Comparison of ENCODE assay signal across 9 cellular contexts in the genomic region with DNA sequence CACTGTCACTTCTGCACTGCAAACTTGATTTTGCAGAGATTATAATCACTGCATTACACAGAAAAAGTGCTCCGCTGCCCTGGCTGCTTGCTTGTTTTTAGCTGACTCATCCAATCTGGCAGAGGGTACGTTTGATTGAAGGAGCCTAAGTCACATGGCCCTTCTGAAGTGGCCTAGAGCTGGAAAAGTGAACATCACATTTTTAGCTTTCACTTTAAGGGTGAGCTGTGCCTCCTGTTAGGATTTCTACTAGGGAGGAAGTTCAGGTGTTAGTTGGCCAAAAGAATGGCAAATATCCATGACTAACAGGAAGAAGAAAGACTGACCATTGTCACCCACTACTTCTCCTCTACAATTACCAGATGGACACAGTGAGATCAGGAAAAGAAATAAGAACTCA.
A peak's percentile ranks its signal among the peaks of the same experiment; 100 is the strongest.
DNase-seq lines count a peak whose midpoint lies in the region; ATAC-seq and TF ChIP-seq lines count a peak whose summit lies in the region.
"Had no signal": no experiment of that assay in that cellular context is flagged by ENCODE, and none has a peak within 500 bp of the region (broad histone marks: within the 10 kb centered on the region; RNA-seq: fewer than 3 reads in every experiment).

No MANE protein-coding gene starts in this region.

- TF ChIP-seq EP300 in SK-N-SH (IDR thresholded peaks at IDR 0.05; ENCODE audit: borderline replicate concordance in 1 of 2, low read depth in 1 of 2, low read length in 1 of 2): no peak
- no peak for TF ChIP-seq EP300 in esophagus muscularis mucosa (IDR thresholded peaks at IDR 0.05)

- CTCF ChIA-PET in SK-N-SH (lab: Yijun Ruan, JAX): no interaction called here
- CTCF ChIA-PET in Caco-2 (lab: Charles Lee): no interaction called here

- H4K20me1 ChIP-seq in SK-N-SH (ENCODE audit: insufficient read depth): no peaks in the 10 kb centered on the region

- POLR2A ChIA-PET in SK-N-SH (lab: Yijun Ruan, JAX): no interaction called here
- POLR2A ChIA-PET in Caco-2 (lab: Charles Lee): no interaction called here

- no peaks in the 10 kb centered on the region for H3K9me2 ChIP-seq in SK-N-SH

- WGBS in SK-N-SH (ENCODE audit: low lambda C conversion rate): 0% methylated on average over 2 of the region's 2 CpGs
- WGBS in esophagus muscularis mucosa: 20% methylated on average over 2 of the region's 2 CpGs

- peak; percentile 68 for ATAC-seq in HG03159 (IDR thresholded peaks at IDR 0.05; ENCODE audit: unreplicated experiment)

- DNase-seq in NCI-H2107 treated with DMSO at 0.1 percent for 48 hours (lab: John Stamatoyannopoulos, UW; ENCODE audit: unreplicated experiment): peak; percentile 3
- DNase-seq in NCI-H2107 (lab: John Stamatoyannopoulos, UW): no peak
- peak; percentile 1 for DNase-seq in SK-N-SH
- peak; percentile 97 for DNase-seq in kidney tubule cell (ENCODE audit: low spot score)
- DNase-seq in NCI-H187 treated with DMSO at 0.1 percent for 48 hours (lab: John Stamatoyannopoulos, UW): no peak
- DNase-seq in Caco-2: no peak
- DNase-seq in esophagus muscularis mucosa (ENCODE audit: extremely low spot score): no peak

- no peaks in the 10 kb centered on the region for H3K79me2 ChIP-seq in SK-N-SH (ENCODE audit: insufficient read depth)

- no peaks in the 10 kb centered on the region for H3F3A ChIP-seq in SK-N-SH (replicated peaks; ENCODE audit: insufficient read depth)

- BruUV-seq in Caco-2 (replicated peaks; lab: Mats Ljungman, UMichigan): no TSS peak

- H3K4me1 ChIP-seq in SK-N-SH (ENCODE audit: control insufficient read depth in 1 of 2, insufficient read depth in 2 of 2, low read depth in 1 of 2, low read length in 1 of 2) (peaks cover 0 to 5% of the 10 kb centered on the region in 2 experiments; a peak in 1 of 4 replicates), Caco-2 (no peaks in the 10 kb centered on the region), esophagus muscularis mucosa (peaks cover 0 to 11% (median 6%) of the 10 kb centered on the region in 4 donors)

- TF ChIP-seq RAD21 in SK-N-SH (IDR thresholded peaks at IDR 0.05; ENCODE audit: low read length): no peak

- no peak overlapping the region for H2AFZ ChIP-seq in SK-N-SH (ENCODE audit: low read depth)

- H3K4me1 Mint-ChIP-seq in Caco-2 (ENCODE audit: low read depth, unreplicated experiment): no peaks in the 10 kb centered on the region

- no peak overlapping the region for H3K4me3 Mint-ChIP-seq in Caco-2 (ENCODE audit: unreplicated experiment)
- H3K4me3 Mint-ChIP-seq: stimulated activated naive CD8-positive, alpha-beta T cell treated with anti-CD3 and anti-CD28 coated beads, Interleukin-15, Interleukin-2, amounts not matched to agents 100 ng/mL and 50 ng/mL, for 24 hours had no signal

- H3K27me3 ChIP-seq in SK-N-SH (ENCODE audit: insufficient read depth) (no peaks in the 10 kb centered on the region), Caco-2 (replicated peaks; ENCODE audit: control insufficient read depth, insufficient read depth, low read length) (no peaks in the 10 kb centered on the region), esophagus muscularis mucosa (no peaks in the 10 kb centered on the region)

- H3K27ac Mint-ChIP-seq in Caco-2 (ENCODE audit: unreplicated experiment): no peak overlapping the region
- H3K27ac Mint-ChIP-seq: stimulated activated naive CD8-positive, alpha-beta T cell treated with anti-CD3 and anti-CD28 coated beads, Interleukin-15, Interleukin-2, amounts not matched to agents 100 ng/mL and 50 ng/mL, for 24 hours had no signal

- H3K36me3 ChIP-seq in SK-N-SH (replicated peaks in 1 of 2; ENCODE audit: control insufficient read depth in 1 of 2, insufficient read depth in 2 of 2, low read length in 1 of 2): no peaks in the 10 kb centered on the region
- no peaks in the 10 kb centered on the region for H3K36me3 ChIP-seq in Caco-2 (ENCODE audit: control insufficient read depth, insufficient read depth, low read length)
- H3K36me3 ChIP-seq in esophagus muscularis mucosa: no peaks in the 10 kb centered on the region

- peaks cover 3% of the 10 kb centered on the region for H3K27me3 Mint-ChIP-seq in Caco-2 (ENCODE audit: insufficient read depth, unreplicated experiment)
- H3K27me3 Mint-ChIP-seq: stimulated activated naive CD8-positive, alpha-beta T cell treated with anti-CD3 and anti-CD28 coated beads, Interleukin-15, Interleukin-2, amounts not matched to agents 100 ng/mL and 50 ng/mL, for 24 hours had no signal

- H3K4me3 ChIP-seq in SK-N-SH (ENCODE audit: low read depth in 2 of 2, low read length in 1 of 2): 0 out of 4 replicates have a peak overlapping the region, but pooled peaks of 1 of the 2 experiments have one; percentile 0
- H3K4me3 ChIP-seq in Caco-2 (ENCODE audit: low read depth, low read length): no peak overlapping the region
- H3K4me3 ChIP-seq in esophagus muscularis mucosa: no peak overlapping the region

- no peak overlapping the region for H3K9ac ChIP-seq in SK-N-SH

- TF ChIP-seq CTCF in SK-N-SH (IDR thresholded peaks at IDR 0.05) (no peak), Caco-2 (IDR thresholded peaks at IDR 0.05; ENCODE audit: insufficient read depth in 1 of 2, low read depth in 1 of 2, low read length in 1 of 2, severe bottlenecking in 1 of 2, unreplicated experiment in 1 of 2) (no peak), esophagus muscularis mucosa (IDR thresholded peaks at IDR 0.05) (no peak)

- H3K27ac ChIP-seq in SK-N-SH (ENCODE audit: low read depth in 2 of 2, low read length in 1 of 2): no peak overlapping the region
- H3K27ac ChIP-seq in esophagus muscularis mucosa (replicated peaks in 1 of 4): no peak overlapping the region

- H3K9me3 ChIP-seq in SK-N-SH: no peaks in the 10 kb centered on the region
- H3K9me3 ChIP-seq in Caco-2: no peaks in the 10 kb centered on the region
- H3K9me3 ChIP-seq in esophagus muscularis mucosa: no peaks in the 10 kb centered on the region

- H3K36me3 Mint-ChIP-seq in Caco-2 (ENCODE audit: insufficient read depth, unreplicated experiment): no peaks in the 10 kb centered on the region

- TF ChIP-seq POLR2A in esophagus muscularis mucosa (IDR thresholded peaks at IDR 0.05; ENCODE audit: low read depth): no peak

- intact Hi-C loops in Caco-2 (cut with micrococcal nuclease; ENCODE audit: unreplicated experiment) (no loop called here), esophagus muscularis mucosa (cut with DNase I) (no loop called here)

- H3K4me2 ChIP-seq in SK-N-SH: peak overlapping the region; percentile 57

- no peaks in the 10 kb centered on the region for H3K9me3 Mint-ChIP-seq in Caco-2 (ENCODE audit: unreplicated experiment)

TF ChIP-seq in SK-N-SH, 30 proteins besides CTCF, POLR2A, EP300 and RAD21:
- TF ChIP-seq, protein P1, sequence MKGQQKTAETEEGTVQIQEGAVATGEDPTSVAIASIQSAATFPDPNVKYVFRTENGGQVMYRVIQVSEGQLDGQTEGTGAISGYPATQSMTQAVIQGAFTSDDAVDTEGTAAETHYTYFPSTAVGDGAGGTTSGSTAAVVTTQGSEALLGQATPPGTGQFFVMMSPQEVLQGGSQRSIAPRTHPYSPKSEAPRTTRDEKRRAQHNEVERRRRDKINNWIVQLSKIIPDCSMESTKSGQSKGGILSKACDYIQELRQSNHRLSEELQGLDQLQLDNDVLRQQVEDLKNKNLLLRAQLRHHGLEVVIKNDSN (IDR thresholded peaks at IDR 0.05; ENCODE audit: borderline replicate concordance, low read depth): peak; percentile 60; the same call in 1 of the 2 replicates
- TF ChIP-seq FOXJ3 (CRISPR knock-in tag; IDR thresholded peaks at IDR 0.05): no peak
TF ChIP-seq in SK-N-SH: peak in this region for 1.

Comparison
In these comparisons a context has a peak if more than half of its experiments do, and no peak if none do; other contexts are left out.
1. DNase-seq: peak in NCI-H2107 treated with DMSO at 0.1 percent for 48 hours (single experiment), SK-N-SH (single experiment) and kidney tubule cell (single experiment); none in NCI-H2107 (single experiment), NCI-H187 treated with DMSO at 0.1 percent for 48 hours (single experiment), Caco-2 (0 of 2) and esophagus muscularis mucosa (single experiment).